22 cellular contexts compared by ENCODE assay signal in genomic region chr15:98480858-98481257, GRCh38.
DNase-seq lines count a peak whose midpoint lies in the region; ATAC-seq and TF ChIP-seq lines count a peak whose summit lies in the region.
"Had no signal": no experiment of that assay in that cellular context is flagged by ENCODE, and none has a peak within 500 bp of the region (broad histone marks: within the 10 kb centered on the region; RNA-seq: fewer than 3 reads in every experiment).

No MANE protein-coding gene starts in this region.

- H3K4me1 ChIP-seq in ectodermal cell (ENCODE audit: control insufficient read depth, insufficient read depth, low read length) (peaks cover 3% of the 10 kb centered on the region), neural progenitor cell (no peaks in the 10 kb centered on the region), upper lobe of right lung (no peaks in the 10 kb centered on the region), MM.1S (ENCODE audit: low read length) (no peaks in the 10 kb centered on the region)
- H3K4me1 ChIP-seq: A549, BE2C had no signal

- H3K4me2 ChIP-seq in neural progenitor cell (no peak overlapping the region), MM.1S (ENCODE audit: low read depth, low read length) (no peak overlapping the region)
- H3K4me2 ChIP-seq: A549; BLaER1 treated with 17β-estradiol and CSF1 and Interleukin-3, amounts not matched to agents 10 nM and 100 nM had no signal

- H3K79me2 ChIP-seq in neural progenitor cell (ENCODE audit: low read depth) (no peaks in the 10 kb centered on the region), MM.1S (ENCODE audit: low read length) (no peaks in the 10 kb centered on the region)

- no peaks in the 10 kb centered on the region for H3K9me2 ChIP-seq in MM.1S (replicated peaks; ENCODE audit: insufficient read depth, low read length)

- H3K4me3 ChIP-seq in ectodermal cell (ENCODE audit: insufficient read depth, low read depth, low read length) (no peak overlapping the region), neural progenitor cell (no peak overlapping the region), upper lobe of right lung (no peak overlapping the region), MM.1S (ENCODE audit: low read length) (no peak overlapping the region)
- H3K4me3 ChIP-seq: A549; BLaER1 treated with 17β-estradiol and CSF1 and Interleukin-3, amounts not matched to agents 10 nM and 100 nM had no signal

- H4K20me1 ChIP-seq in neural progenitor cell (ENCODE audit: low read depth) = no peaks in the 10 kb centered on the region
- no peaks in the 10 kb centered on the region for H4K20me1 ChIP-seq in MM.1S (ENCODE audit: insufficient read depth, low read length)
- H4K20me1 ChIP-seq: BLaER1 treated with 17β-estradiol and CSF1 and Interleukin-3, amounts not matched to agents 10 nM and 100 nM had no signal

- H2AFZ ChIP-seq in neural progenitor cell (replicated peaks) (no peak overlapping the region), MM.1S (ENCODE audit: low read length) (no peak overlapping the region)

- no peaks in the 10 kb centered on the region for H3K36me3 ChIP-seq in ectodermal cell (ENCODE audit: control insufficient read depth, insufficient read depth, low read length)
- H3K36me3 ChIP-seq in neural progenitor cell = no peaks in the 10 kb centered on the region
- H3K36me3 ChIP-seq in upper lobe of right lung = no peaks in the 10 kb centered on the region
- no peaks in the 10 kb centered on the region for H3K36me3 ChIP-seq in MM.1S (replicated peaks; ENCODE audit: insufficient read depth, low read length)
- H3K36me3 ChIP-seq: BE2C; BLaER1 treated with 17β-estradiol and CSF1 and Interleukin-3, amounts not matched to agents 10 nM and 100 nM had no signal

- H3K9me3 ChIP-seq in ectodermal cell (ENCODE audit: control insufficient read depth, low read length) (no peaks in the 10 kb centered on the region), neural progenitor cell (ENCODE audit: low read depth) (peaks cover 32% of the 10 kb centered on the region), upper lobe of right lung (peaks cover 7% of the 10 kb centered on the region), MM.1S (replicated peaks; ENCODE audit: insufficient read depth, low read length) (no peaks in the 10 kb centered on the region)
- H3K9me3 ChIP-seq: BE2C had no signal

- H3K27ac Mint-ChIP-seq in neural progenitor cell = peak overlapping the region; percentile 75
- H3K27ac Mint-ChIP-seq: CD14-positive monocyte; CD4-positive, alpha-beta T cell; CD8-positive, alpha-beta memory T cell had no signal

- intact Hi-C loops in sciatic nerve (cut with DNase I) = no loop called here
- intact Hi-C loops in upper lobe of right lung (cut with DNase I) = no loop called here

- DNase-seq in left kidney (ENCODE audit: low read depth, low spot score) (peak; percentile 49), neural progenitor cell (ENCODE audit: low spot score) (no peak), sciatic nerve (ENCODE audit: low spot score) (no peak), upper lobe of right lung (no peak), cerebellum (ENCODE audit: low spot score) (no peak), MM.1S (no peak)
- DNase-seq: 8988T; ACHN; AML-193; BE2C; CD4-positive, alpha-beta T cell; CD8-positive, alpha-beta memory T cell; DMS 273 treated with DMSO at 0.1 percent for 48 hours; DMS79 treated with DMSO at 0.1 percent for 48 hours; GF-D8; H7; HCEC 1CT had no signal

- H3K27me3 Mint-ChIP-seq in neural progenitor cell (ENCODE audit: insufficient read depth, low read depth) = no peaks in the 10 kb centered on the region

- H3K9me3 Mint-ChIP-seq in neural progenitor cell = peaks cover 36% of the 10 kb centered on the region

- 85 to 86% methylated on average over 10 of the region's 10 CpGs for WGBS in ectodermal cell, 2 experiments

- TF ChIP-seq POLR2A in GM18505 (IDR thresholded peaks at IDR 0.05; ENCODE audit: borderline replicate concordance, extremely low read depth, insufficient read depth, insufficient read length) = no peak

- peaks cover 14% of the 10 kb centered on the region for H3K4me1 Mint-ChIP-seq in neural progenitor cell
- H3K4me1 Mint-ChIP-seq: CD14-positive monocyte; CD8-positive, alpha-beta memory T cell had no signal

- H3F3A ChIP-seq in neural progenitor cell (ENCODE audit: low read depth) (no peaks in the 10 kb centered on the region), MM.1S (ENCODE audit: insufficient read depth, low read length) (no peaks in the 10 kb centered on the region)

- H3K36me3 Mint-ChIP-seq in neural progenitor cell = peaks cover 2% of the 10 kb centered on the region
- H3K36me3 Mint-ChIP-seq: CD14-positive monocyte; CD8-positive, alpha-beta memory T cell had no signal

- H3K4me3 Mint-ChIP-seq in neural progenitor cell = no peak overlapping the region
- H3K4me3 Mint-ChIP-seq: CD14-positive monocyte; CD4-positive, alpha-beta T cell; CD8-positive, alpha-beta memory T cell had no signal

- ATAC-seq in sciatic nerve (peak; percentile 20), GM18505 (IDR thresholded peaks at IDR 0.05; ENCODE audit: unreplicated experiment) (no peak), upper lobe of right lung (no peak)
- ATAC-seq: A549 had no signal

- H3K27ac ChIP-seq in ectodermal cell (ENCODE audit: insufficient read depth, low read depth, low read length, poor library complexity, severe bottlenecking) = peak overlapping the region; percentile 30
- no peak overlapping the region for H3K27ac ChIP-seq in neural progenitor cell
- no peak overlapping the region for H3K27ac ChIP-seq in upper lobe of right lung
- H3K27ac ChIP-seq in MM.1S (ENCODE audit: low read length) = no peak overlapping the region
- H3K27ac ChIP-seq: A549; BLaER1 treated with 17β-estradiol and CSF1 and Interleukin-3, amounts not matched to agents 10 nM and 100 nM had no signal

- H3K27me3 ChIP-seq in ectodermal cell (ENCODE audit: control insufficient read depth, insufficient read depth, low read length, poor library complexity, severe bottlenecking) (no peaks in the 10 kb centered on the region), neural progenitor cell (no peaks in the 10 kb centered on the region), upper lobe of right lung (no peaks in the 10 kb centered on the region), MM.1S (replicated peaks; ENCODE audit: insufficient read depth, low read length) (no peaks in the 10 kb centered on the region)
- H3K27me3 ChIP-seq: BLaER1 treated with 17β-estradiol and CSF1 and Interleukin-3, amounts not matched to agents 10 nM and 100 nM had no signal

- no peak for TF ChIP-seq CTCF in neural progenitor cell (IDR thresholded peaks at IDR 0.05)
- TF ChIP-seq CTCF in upper lobe of right lung (IDR thresholded peaks at IDR 0.05) = no peak
- TF ChIP-seq CTCF in MM.1S (IDR thresholded peaks at IDR 0.05; ENCODE audit: low read length) = no peak

- no peak overlapping the region for H3K9ac ChIP-seq in neural progenitor cell
- no peak overlapping the region for H3K9ac ChIP-seq in MM.1S (ENCODE audit: low read length)
- H3K9ac ChIP-seq: BLaER1 treated with 17β-estradiol and CSF1 and Interleukin-3, amounts not matched to agents 10 nM and 100 nM had no signal
